In genomic region chr20:21076073-21076472, GRCh38 we compare ENCODE assay signal across 39 cellular contexts. TPM values are rescaled to one million over a fixed set of nuclear protein-coding genes. Genes with fewer than 3 reads are reported as not detected.
"Had no signal": no experiment of that assay in that cellular context is flagged by ENCODE, and none has a peak within 500 bp of the region (broad histone marks: within the 10 kb centered on the region; RNA-seq: fewer than 3 reads in every experiment).

No MANE protein-coding gene starts in this region.

- H3K27me3 ChIP-seq: MG63 had no signal

- H3K9me3 ChIP-seq: MG63 had no signal

- H3K36me3 ChIP-seq: MG63 had no signal

- H3K4me3 ChIP-seq: MG63 had no signal

- DNase-seq: Karpas-422, Kasumi-1, MG63, MM.1S, MV-4-11, NCI-H1048, NCI-H1092, NCI-H1092 treated with DMSO at 0.1 percent for 48 hours, NCI-H1105, NCI-H1105 treated with DMSO at 0.1 percent for 48 hours, NCI-H1417, NCI-H1417 treated with DMSO at 0.1 percent for 48 hours, NCI-H1436, NCI-H1436 treated with DMSO at 0.1 percent for 48 hours, NCI-H146, NCI-H1694, NCI-H1694 treated with DMSO at 0.1 percent for 48 hours, NCI-H187, NCI-H187 treated with DMSO at 0.1 percent for 48 hours, NCI-H1930, NCI-H2029, NCI-H2029 treated with DMSO at 0.1 percent for 48 hours, NCI-H2081, NCI-H2081 treated with DMSO at 0.1 percent for 48 hours, NCI-H2107, NCI-H2171, NCI-H2171 treated with DMSO at 0.1 percent for 48 hours, NCI-H2227 treated with DMSO at 0.1 percent for 48 hours, NCI-H226, NCI-H345, NCI-H446, NCI-H446 treated with DMSO at 0.1 percent for 48 hours, NCI-H510A, NCI-H510A treated with DMSO at 0.1 percent for 48 hours, NCI-H524 had no signal

RNA-seq across cellular contexts. Expression of gene LINC00237, which starts 30.1 kb away (rescaled TPM):
- total RNA-seq: LHCN-M2, M059J, MCF 10A, NCI-H460 had no signal
